7 cellular contexts compared by ENCODE assay signal in the genomic region with DNA sequence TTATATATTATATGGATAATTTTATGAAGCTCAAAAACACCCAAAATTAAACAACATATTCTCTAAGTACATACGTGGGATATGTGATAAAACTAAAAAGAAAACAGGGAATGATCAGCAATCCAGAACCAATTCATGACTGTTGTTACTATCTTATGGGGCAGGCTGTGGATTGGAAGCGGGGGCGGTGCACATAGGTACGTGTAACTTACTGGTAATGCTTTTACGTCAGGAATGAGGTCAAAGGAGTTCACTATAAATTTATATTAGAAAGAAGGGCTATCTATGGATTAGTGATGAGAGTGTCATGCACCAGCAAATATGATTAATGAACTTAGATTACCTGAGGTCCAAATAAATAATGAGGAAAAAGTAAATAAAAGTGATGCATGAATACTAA. TPM values are rescaled to one million over a fixed set of nuclear protein-coding genes. Genes with fewer than 3 reads are reported as not detected.
DNase-seq lines count a peak whose midpoint lies in the region; ATAC-seq and TF ChIP-seq lines count a peak whose summit lies in the region.
"Not testable (repeated sequence)": the region's sequence is repeated elsewhere in the genome, so short reads cannot be mapped to it uniquely, and the experiment has no call there.

No MANE protein-coding gene starts in this region.

- H3K9me3 ChIP-seq in CD8-positive, alpha-beta memory T cell (ENCODE audit: low read length); sigmoid colon: not testable (repeated sequence)

- 39 to 59% methylated on average over 4 of the region's 5 CpGs for WGBS in sigmoid colon, 2 donors

- peak overlapping the region in 6 of 7 donors; percentile 30 to 66 (median 57) for H3K4me3 Mint-ChIP-seq in CD8-positive, alpha-beta memory T cell
- peak overlapping the region; percentile 61 for H3K4me3 Mint-ChIP-seq in activated CD4-positive, alpha-beta T cell treated with anti-CD3 and anti-CD28 coated beads, Interleukin-2, amount 10 ng/mL, durations not matched to agents 24 days and 14 days
- H3K4me3 Mint-ChIP-seq in activated T-helper 17 cell treated with anti-CD3 and anti-CD28 coated beads, Interleukin-2, amount 50 U/mL, for 72 hours: peak overlapping the region; percentile 55
- peak overlapping the region; percentile 82 to 97 (median 85) for H3K4me3 Mint-ChIP-seq in brain
- peak overlapping the region in 7 of 8 donors; percentile 65 to 85 (median 75) for H3K4me3 Mint-ChIP-seq in naive B cell

- peaks cover 4 to 12% (median 6%) of the 10 kb centered on the region in 3 donors for H3K4me1 Mint-ChIP-seq in CD8-positive, alpha-beta memory T cell
- not testable (repeated sequence) for H3K4me1 Mint-ChIP-seq in activated CD4-positive, alpha-beta T cell treated with anti-CD3 and anti-CD28 coated beads, Interleukin-2, amount 10 ng/mL, durations not matched to agents 24 days and 14 days; activated T-helper 17 cell treated with anti-CD3 and anti-CD28 coated beads, Interleukin-2, amount 50 U/mL, for 72 hours; brain; naive B cell

- peak overlapping the region in 7 of 8 donors; percentile 60 to 92 (median 78) for H3K27ac Mint-ChIP-seq in CD8-positive, alpha-beta memory T cell
- H3K27ac Mint-ChIP-seq in activated CD4-positive, alpha-beta T cell treated with anti-CD3 and anti-CD28 coated beads, Interleukin-2, amount 10 ng/mL, durations not matched to agents 24 days and 14 days: peak overlapping the region; percentile 31
- H3K27ac Mint-ChIP-seq in activated T-helper 17 cell treated with anti-CD3 and anti-CD28 coated beads, Interleukin-2, amount 50 U/mL, for 72 hours: peak overlapping the region; percentile 23
- H3K27ac Mint-ChIP-seq in brain: peak overlapping the region in 3 of 5 experiments; percentile 24 to 78 (median 41)
- H3K27ac Mint-ChIP-seq in naive B cell: peak overlapping the region in 5 of 6 donors; percentile 42 to 92 (median 86)

- not testable (repeated sequence) for H3K36me3 ChIP-seq in CD8-positive, alpha-beta memory T cell (ENCODE audit: insufficient read depth, low read length); sigmoid colon

- H3K4me3 ChIP-seq in CD8-positive, alpha-beta memory T cell (ENCODE audit: low read length); sigmoid colon: not testable (repeated sequence)

- not testable (repeated sequence) for H3K27ac ChIP-seq in CD8-positive, alpha-beta memory T cell (ENCODE audit: low read depth, low read length); sigmoid colon

- DNase-seq in CD8-positive, alpha-beta memory T cell; naive B cell: not testable (repeated sequence)
- DNase-seq in activated CD4-positive, alpha-beta T cell treated with anti-CD3 and anti-CD28 coated beads, Interleukin-2, amount 10 ng/mL, durations not matched to agents 24 days and 14 days: peak; percentile 61
- DNase-seq in left ventricle myocardium superior: peak; percentile 23
- peak; percentile 56 for DNase-seq in sigmoid colon

- not testable (repeated sequence) for TF ChIP-seq POLR2A in sigmoid colon (IDR thresholded peaks at IDR 0.05)

- not testable (repeated sequence) for ATAC-seq in activated T-helper 17 cell treated with anti-CD3 and anti-CD28 coated beads, Interleukin-2, amount 50 U/mL, for 72 hours (replicated peaks); left ventricle myocardium superior; naive B cell (ENCODE audit: low read depth in 2 of 2)

- not testable (repeated sequence) for H3K27me3 ChIP-seq in CD8-positive, alpha-beta memory T cell (ENCODE audit: insufficient read depth, low read length, poor library complexity, severe bottlenecking); sigmoid colon

- POLR2A ChIA-PET in CD8-positive, alpha-beta memory T cell (lab: Charles Lee): not testable (repeated sequence)

- H3K4me1 ChIP-seq in CD8-positive, alpha-beta memory T cell (ENCODE audit: insufficient read depth, low read length); sigmoid colon: not testable (repeated sequence)

- intact Hi-C loops in activated CD4-positive, alpha-beta T cell treated with anti-CD3 and anti-CD28 coated beads, Interleukin-2, amount 10 ng/mL, durations not matched to agents 24 days and 14 days (cut with micrococcal nuclease); left ventricle myocardium superior (cut with micrococcal nuclease); sigmoid colon (cut with DNase I): not testable (repeated sequence)

- not testable (repeated sequence) for H3K9me3 Mint-ChIP-seq in CD8-positive, alpha-beta memory T cell; activated CD4-positive, alpha-beta T cell treated with anti-CD3 and anti-CD28 coated beads, Interleukin-2, amount 10 ng/mL, durations not matched to agents 24 days and 14 days; activated T-helper 17 cell treated with anti-CD3 and anti-CD28 coated beads, Interleukin-2, amount 50 U/mL, for 72 hours; brain; naive B cell

- CTCF ChIA-PET in CD8-positive, alpha-beta memory T cell (lab: Charles Lee): not testable (repeated sequence)

- TF ChIP-seq EP300 in sigmoid colon (IDR thresholded peaks at IDR 0.05): not testable (repeated sequence)

- not testable (repeated sequence) for H3K27me3 Mint-ChIP-seq in CD8-positive, alpha-beta memory T cell; activated CD4-positive, alpha-beta T cell treated with anti-CD3 and anti-CD28 coated beads, Interleukin-2, amount 10 ng/mL, durations not matched to agents 24 days and 14 days; activated T-helper 17 cell treated with anti-CD3 and anti-CD28 coated beads, Interleukin-2, amount 50 U/mL, for 72 hours; brain; naive B cell

- not testable (repeated sequence) for H3K36me3 Mint-ChIP-seq in CD8-positive, alpha-beta memory T cell; activated CD4-positive, alpha-beta T cell treated with anti-CD3 and anti-CD28 coated beads, Interleukin-2, amount 10 ng/mL, durations not matched to agents 24 days and 14 days (ENCODE audit: low read depth); activated T-helper 17 cell treated with anti-CD3 and anti-CD28 coated beads, Interleukin-2, amount 50 U/mL, for 72 hours (ENCODE audit: low read depth); brain; naive B cell

- not testable (repeated sequence) for TF ChIP-seq CTCF in brain (conservative IDR thresholded peaks at IDR 0.05); sigmoid colon (IDR thresholded peaks at IDR 0.05)

RNA-seq across cellular contexts. Expression of gene ZNG1E, which starts 0.7 kb away (rescaled TPM):
- total RNA-seq in CD8-positive, alpha-beta memory T cell: 10 to 100 TPM; 42.1 to 47.9 TPM
- 30.2 TPM for polyA plus RNA-seq in CD8-positive, alpha-beta memory T cell
- total RNA-seq in activated CD4-positive, alpha-beta T cell treated with anti-CD3 and anti-CD28 coated beads, Interleukin-2, amount 10 ng/mL, durations not matched to agents 24 days and 14 days: 53.3 and 60.7 TPM in 2 replicates
- total RNA-seq in activated T-helper 17 cell treated with anti-CD3 and anti-CD28 coated beads, Interleukin-2, amount 50 U/mL, for 72 hours: 10 to 100 TPM; 49.0 to 73.0 TPM
- polyA plus RNA-seq in brain (ENCODE audit: insufficient read depth, low read depth, low replicate concordance) (15.7 TPM), naive B cell (ENCODE audit: low read depth in 6 of 6) (10 to 100 TPM in 5 of 6 donors, 1 to 10 TPM in 1; 8.9 to 44.3 (median 28.1) TPM), sigmoid colon (10 to 100 TPM; 16.8 to 36.8 (median 34.9) TPM)
- total RNA-seq in left ventricle myocardium superior (13.7 TPM), sigmoid colon (10 to 100 TPM; 24.6 to 38.5 (median 29.5) TPM)

Comparison
In these comparisons a context has a peak if more than half of its experiments do, and no peak if none do; other contexts are left out.
1. H3K27ac Mint-ChIP-seq: peak in every context shown above with its lines; median percentile 86 in naive B cell; 78 in CD8-positive, alpha-beta memory T cell; 41 in brain; 31 in activated CD4-positive, alpha-beta T cell treated with anti-CD3 and anti-CD28 coated beads, Interleukin-2, amount 10 ng/mL, durations not matched to agents 24 days and 14 days; 23 in activated T-helper 17 cell treated with anti-CD3 and anti-CD28 coated beads, Interleukin-2, amount 50 U/mL, for 72 hours.